In genomic region chr11:47784785-47785381, GRCh38 we compare ENCODE assay signal across 28 cellular contexts. TPM values are rescaled to one million over a fixed set of nuclear protein-coding genes. Genes with fewer than 3 reads are reported as not detected.
DNase-seq lines count a peak whose midpoint lies in the region; ATAC-seq lines count a peak whose summit lies in the region.
"Had no signal": no experiment of that assay in that cellular context is flagged by ENCODE, and none has a peak within 500 bp of the region (broad histone marks: within the 10 kb centered on the region; RNA-seq: fewer than 3 reads in every experiment).

No MANE protein-coding gene starts in this region.

- no peaks in the 10 kb centered on the region for H3K4me1 Mint-ChIP-seq in T-cell
- H3K4me1 Mint-ChIP-seq in activated T-helper 1 cell treated with anti-CD3 and anti-CD28 coated beads, Interleukin-12 subunit alpha, Interleukin-12 subunit beta, Interleukin-2, Interleukin-4 antibody, amounts not matched to agents 30 ng/mL and 10 ng/mL and 1 ng/mL, durations not matched to agents 14 hours and 24 hours and 36 hours (ENCODE audit: low read depth), result peaks cover 4% of the 10 kb centered on the region
- H3K4me1 Mint-ChIP-seq: activated B cell treated with CpG ODN at 0.5 μM for 24 hours; stimulated activated memory B cell treated with anti-CD40 and anti-IgM and Interleukin-4, amounts not matched to agents 10 μg/mL and 1 μg/mL and 100 μg/mL, for 72 hours had no signal

- DNase-seq in DMS53 (lab: John Stamatoyannopoulos, UW) (peak; percentile 76), DMS79 (lab: John Stamatoyannopoulos, UW) (peak; percentile 77), NCI-H2227 treated with DMSO at 0.1 percent for 48 hours (lab: John Stamatoyannopoulos, UW) (peak; percentile 4), right cardiac atrium (no peak), NCI-H2196 (lab: John Stamatoyannopoulos, UW; ENCODE audit: unreplicated experiment) (no peak), T-cell (no peak)
- DNase-seq in activated T-helper 1 cell treated with anti-CD3 and anti-CD28 coated beads, Interleukin-12 subunit alpha, Interleukin-12 subunit beta, Interleukin-2, Interleukin-4 antibody, amounts not matched to agents 30 ng/mL and 10 ng/mL and 1 ng/mL, durations not matched to agents 14 hours and 24 hours and 36 hours (ENCODE audit: low spot score), result no peak
- DNase-seq: activated B cell treated with CpG ODN at 0.5 μM for 24 hours; activated CD4-positive, alpha-beta T cell treated with anti-CD3 and anti-CD28 coated beads, Interleukin-2, amount 10 ng/mL, durations not matched to agents 7 days and 5 days; activated CD8-positive, alpha-beta memory T cell treated with anti-CD3 and anti-CD28 coated beads, Interleukin-2, amount 10 ng/mL, durations not matched to agents 7 days and 5 days; activated naive CD4-positive, alpha-beta T cell; activated T-cell treated with anti-CD3 and anti-CD28 coated beads, Interleukin-2, amount 50 U/mL, for 72 hours; body of pancreas; C1 segment of cervical spinal cord; cerebellar nuclear complex; COR-L47; DND-41; GF-D8; HFFc6; IMR-90; NCI-H1048; NCI-H187 treated with DMSO at 0.1 percent for 48 hours; NCI-H226; substantia nigra had no signal

- H3K36me3 Mint-ChIP-seq in T-cell, result peaks cover 34% of the 10 kb centered on the region
- H3K36me3 Mint-ChIP-seq in activated T-helper 1 cell treated with anti-CD3 and anti-CD28 coated beads, Interleukin-12 subunit alpha, Interleukin-12 subunit beta, Interleukin-2, Interleukin-4 antibody, amounts not matched to agents 30 ng/mL and 10 ng/mL and 1 ng/mL, durations not matched to agents 14 hours and 24 hours and 36 hours (ENCODE audit: low read depth), result peaks cover 31% of the 10 kb centered on the region

- WGBS in right cardiac atrium, result 71% methylated on average over 4 of the region's 4 CpGs

- H3K4me3 ChIP-seq in right cardiac atrium (ENCODE audit: low read length), result no peak overlapping the region
- H3K4me3 ChIP-seq: body of pancreas had no signal

- H3K9me3 ChIP-seq in right cardiac atrium (ENCODE audit: control insufficient read depth, low read length), result no peaks in the 10 kb centered on the region
- H3K9me3 ChIP-seq: body of pancreas had no signal

- POLR2A ChIA-PET in T-cell (lab: Charles Lee), result interaction anchor here in 1 of 2 donors (0.6 kb wide), 1 partner anchor 31 kb away, joined by 3 read pairs; no protein-coding TSS in a partner anchor

- peaks cover 3% of the 10 kb centered on the region for H3K4me1 ChIP-seq in right cardiac atrium (ENCODE audit: control insufficient read depth, insufficient read depth, low read length)
- H3K4me1 ChIP-seq: body of pancreas had no signal

- no peaks in the 10 kb centered on the region for H3K27me3 ChIP-seq in right cardiac atrium (ENCODE audit: control insufficient read depth, insufficient read depth)
- H3K27me3 ChIP-seq: body of pancreas had no signal

- H3K4me3 Mint-ChIP-seq in T-cell, result no peak overlapping the region
- H3K4me3 Mint-ChIP-seq in activated T-helper 1 cell treated with anti-CD3 and anti-CD28 coated beads, Interleukin-12 subunit alpha, Interleukin-12 subunit beta, Interleukin-2, Interleukin-4 antibody, amounts not matched to agents 30 ng/mL and 10 ng/mL and 1 ng/mL, durations not matched to agents 14 hours and 24 hours and 36 hours, result no peak overlapping the region
- H3K4me3 Mint-ChIP-seq: activated B cell treated with CpG ODN at 0.5 μM for 24 hours; activated CD4-positive, alpha-beta T cell treated with anti-CD3 and anti-CD28 coated beads, Interleukin-2, amount 10 ng/mL, durations not matched to agents 7 days and 5 days; activated CD8-positive, alpha-beta memory T cell treated with anti-CD3 and anti-CD28 coated beads, Interleukin-2, amount 10 ng/mL, durations not matched to agents 7 days and 5 days; activated T-cell treated with anti-CD3 and anti-CD28 coated beads, Interleukin-2, amount 50 U/mL, for 72 hours; HFFc6; stimulated activated memory B cell treated with anti-CD40 and anti-IgM and Interleukin-4, amounts not matched to agents 10 μg/mL and 1 μg/mL and 100 μg/mL, for 72 hours; type B pancreatic cell had no signal

- peak overlapping the region; percentile 45 for H3K27ac ChIP-seq in right cardiac atrium (ENCODE audit: low read length)
- H3K27ac ChIP-seq: body of pancreas, RWPE1 had no signal

- no peaks in the 10 kb centered on the region for H3K9me3 Mint-ChIP-seq in T-cell
- H3K9me3 Mint-ChIP-seq in activated T-helper 1 cell treated with anti-CD3 and anti-CD28 coated beads, Interleukin-12 subunit alpha, Interleukin-12 subunit beta, Interleukin-2, Interleukin-4 antibody, amounts not matched to agents 30 ng/mL and 10 ng/mL and 1 ng/mL, durations not matched to agents 14 hours and 24 hours and 36 hours, result no peaks in the 10 kb centered on the region
- H3K9me3 Mint-ChIP-seq: activated B cell treated with CpG ODN at 0.5 μM for 24 hours; activated CD4-positive, alpha-beta T cell treated with anti-CD3 and anti-CD28 coated beads, Interleukin-2, amount 10 ng/mL, durations not matched to agents 7 days and 5 days; activated T-cell treated with anti-CD3 and anti-CD28 coated beads, Interleukin-2, amount 50 U/mL, for 72 hours; HFFc6; stimulated activated memory B cell treated with anti-CD40 and anti-IgM and Interleukin-4, amounts not matched to agents 10 μg/mL and 1 μg/mL and 100 μg/mL, for 72 hours; type B pancreatic cell had no signal

- CTCF ChIA-PET in T-cell (lab: Charles Lee), result interaction anchor here in 1 of 2 donors (0.6 kb wide), 1 partner anchor 195 kb away, joined by 5 read pairs; the partner anchor contains the start of gene PTPRJ

- intact Hi-C loops in right cardiac atrium (cut with DNase I), result no loop called here
- intact Hi-C loops in activated T-helper 1 cell treated with anti-CD3 and anti-CD28 coated beads, Interleukin-12 subunit alpha, Interleukin-12 subunit beta, Interleukin-2, Interleukin-4 antibody, amounts not matched to agents 30 ng/mL and 10 ng/mL and 1 ng/mL, durations not matched to agents 14 hours and 24 hours and 36 hours (cut with micrococcal nuclease), result no loop called here

- no peaks in the 10 kb centered on the region for H3K27me3 Mint-ChIP-seq in T-cell
- H3K27me3 Mint-ChIP-seq in activated T-helper 1 cell treated with anti-CD3 and anti-CD28 coated beads, Interleukin-12 subunit alpha, Interleukin-12 subunit beta, Interleukin-2, Interleukin-4 antibody, amounts not matched to agents 30 ng/mL and 10 ng/mL and 1 ng/mL, durations not matched to agents 14 hours and 24 hours and 36 hours (ENCODE audit: insufficient read depth), result no peaks in the 10 kb centered on the region
- H3K27me3 Mint-ChIP-seq: activated B cell treated with CpG ODN at 0.5 μM for 24 hours; activated CD4-positive, alpha-beta T cell treated with anti-CD3 and anti-CD28 coated beads, Interleukin-2, amount 10 ng/mL, durations not matched to agents 7 days and 5 days; activated CD8-positive, alpha-beta memory T cell treated with anti-CD3 and anti-CD28 coated beads, Interleukin-2, amount 10 ng/mL, durations not matched to agents 7 days and 5 days; stimulated activated memory B cell treated with anti-CD40 and anti-IgM and Interleukin-4, amounts not matched to agents 10 μg/mL and 1 μg/mL and 100 μg/mL, for 72 hours; type B pancreatic cell had no signal

- ATAC-seq in right cardiac atrium, result no peak
- ATAC-seq in T-cell (replicated peaks in 1 of 4), result no peak
- ATAC-seq: activated CD8-positive, alpha-beta memory T cell treated with anti-CD3 and anti-CD28 coated beads, Interleukin-2, amount 10 ng/mL, durations not matched to agents 7 days and 5 days; activated T-cell treated with anti-CD3 and anti-CD28 coated beads, Interleukin-2, amount 50 U/mL, for 72 hours; body of pancreas; esophagus mucosa; stimulated activated memory B cell treated with anti-CD40 and anti-IgM and Interleukin-4, amounts not matched to agents 10 μg/mL and 1 μg/mL and 100 μg/mL, for 72 hours had no signal

- peak overlapping the region in 1 of 2 donors; percentile 28 for H3K27ac Mint-ChIP-seq in T-cell
- H3K27ac Mint-ChIP-seq in activated T-helper 1 cell treated with anti-CD3 and anti-CD28 coated beads, Interleukin-12 subunit alpha, Interleukin-12 subunit beta, Interleukin-2, Interleukin-4 antibody, amounts not matched to agents 30 ng/mL and 10 ng/mL and 1 ng/mL, durations not matched to agents 14 hours and 24 hours and 36 hours, result no peak overlapping the region
- H3K27ac Mint-ChIP-seq: activated B cell treated with CpG ODN at 0.5 μM for 24 hours; activated CD8-positive, alpha-beta memory T cell treated with anti-CD3 and anti-CD28 coated beads, Interleukin-2, amount 10 ng/mL, durations not matched to agents 7 days and 5 days; HFFc6; type B pancreatic cell had no signal

RNA-seq across cellular contexts. Expression of gene FNBP4, which starts 17.7 kb away (rescaled TPM):
- total RNA-seq in right cardiac atrium, result 10 to 100 TPM; 36.2 to 49.0 (median 39.2) TPM
- 23.5 TPM for polyA plus RNA-seq in right cardiac atrium
- total RNA-seq in T-cell, result 100 to 1,000 TPM; 249 to 308 (median 276) TPM
- total RNA-seq in activated T-helper 1 cell treated with anti-CD3 and anti-CD28 coated beads, Interleukin-12 subunit alpha, Interleukin-12 subunit beta, Interleukin-2, Interleukin-4 antibody, amounts not matched to agents 30 ng/mL and 10 ng/mL and 1 ng/mL, durations not matched to agents 14 hours and 24 hours and 36 hours, result 147 and 149 TPM in 2 replicates

Comparison
In these comparisons a context has a peak if more than half of its experiments do, and no peak if none do; other contexts are left out.
1. DNase-seq: peak in DMS53 (single experiment), DMS79 (single experiment) and NCI-H2227 treated with DMSO at 0.1 percent for 48 hours (single experiment); none in right cardiac atrium (0 of 3), NCI-H2196 (single experiment), T-cell (0 of 34) and activated T-helper 1 cell treated with anti-CD3 and anti-CD28 coated beads, Interleukin-12 subunit alpha, Interleukin-12 subunit beta, Interleukin-2, Interleukin-4 antibody, amounts not matched to agents 30 ng/mL and 10 ng/mL and 1 ng/mL, durations not matched to agents 14 hours and 24 hours and 36 hours (single experiment).